8 cellular contexts compared by ENCODE assay signal in the genomic region with DNA sequence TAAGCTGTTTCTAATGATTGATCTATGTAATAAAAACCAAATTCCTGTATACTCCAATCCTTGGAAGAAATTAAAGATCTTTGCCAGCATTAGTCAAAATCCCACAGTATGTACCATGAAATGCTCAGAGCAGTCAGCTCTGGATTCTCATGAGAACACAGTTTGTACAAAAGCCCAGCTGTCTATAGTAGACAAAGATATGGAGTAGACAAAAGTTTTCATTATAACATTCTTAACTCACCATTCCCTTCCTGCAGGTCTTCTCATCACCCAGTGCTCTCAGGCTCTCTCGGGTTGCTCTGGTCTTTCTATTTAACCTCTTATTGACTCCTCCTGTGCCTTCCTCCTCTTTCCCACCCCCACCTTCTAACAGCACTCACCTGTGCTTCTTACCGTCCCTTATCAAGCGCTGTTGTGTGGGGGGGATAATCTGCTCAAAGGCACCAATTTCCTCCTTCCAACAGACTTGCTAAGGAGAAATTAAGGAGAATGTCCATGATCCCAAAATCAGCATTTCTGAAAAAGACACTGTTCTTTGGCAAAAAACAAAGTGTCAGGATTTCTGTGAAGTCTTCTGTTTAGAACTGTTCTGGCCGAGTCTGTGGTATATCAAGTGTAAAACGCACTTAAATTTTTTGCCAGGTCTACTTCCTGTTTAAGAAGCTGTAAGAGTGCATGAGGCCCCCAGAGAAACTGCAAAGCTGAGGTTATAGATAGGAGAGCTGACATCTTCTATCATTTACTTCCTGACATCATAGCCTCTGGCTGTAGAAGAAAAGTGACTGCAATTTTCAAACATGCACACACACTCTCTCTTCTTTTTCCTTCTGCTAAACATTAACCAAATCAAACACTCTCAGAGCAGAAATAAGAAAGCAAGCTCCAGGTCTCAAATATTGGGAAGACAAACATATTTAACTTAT.
A peak's percentile ranks its signal among the peaks of the same experiment; 100 is the strongest.
DNase-seq lines count a peak whose midpoint lies in the region; ATAC-seq, FAIRE-seq and TF ChIP-seq lines count a peak whose summit lies in the region.

No MANE protein-coding gene starts in this region.

- no peak overlapping the region for H2AFZ ChIP-seq in HepG2 (ENCODE audit: low read length)

- H3K4me1 ChIP-seq in HepG2 (ENCODE audit: insufficient read depth, low read length) (peaks cover 16% of the 10 kb centered on the region), ascending aorta (no peaks in the 10 kb centered on the region)

- in situ Hi-C loops in HepG2 (cut with HindIII; ENCODE audit: extremely low pct_ligation_motif_present, low pct_unique_long_range_greater_than_20kb), result no loop called here

- CTCF ChIA-PET in HepG2 (lab: Yijun Ruan, JAX; ENCODE audit: low intra/inter-chr PET ratio, low total read pairs), result no interaction called here

- FAIRE-seq in GM12892 (lab: Jason Lieb, UNC) (peak; percentile 83), HepG2 (lab: Jason Lieb, UNC) (no peak)

- H3K27ac ChIP-seq in HepG2 (ENCODE audit: extremely low read length, insufficient read depth, low read length) (no peak overlapping the region), ascending aorta (no peak overlapping the region)

- TF ChIP-seq EP300 in HepG2 (IDR thresholded peaks at IDR 0.05; ENCODE audit: low read depth in 2 of 2, low read length in 2 of 2), result no peak
- TF ChIP-seq EP300 in HepG2 (CRISPR knock-in tag; IDR thresholded peaks at IDR 0.05; ENCODE audit: borderline replicate concordance), result no peak

- H3K36me3 ChIP-seq in HepG2 (replicated peaks in 1 of 2; ENCODE audit: control insufficient read depth in 1 of 2, insufficient read depth in 2 of 2, low read length in 2 of 2) (no peaks in the 10 kb centered on the region), ascending aorta (no peaks in the 10 kb centered on the region)

- no peak overlapping the region for H3K9ac ChIP-seq in HepG2 (ENCODE audit: insufficient read depth, low read depth, low read length)

- intact Hi-C loops in HepG2 (cut with micrococcal nuclease; ENCODE audit: unreplicated experiment), result no loop called here
- intact Hi-C loops in ascending aorta (cut with DNase I), result no loop called here

- H3K9me3 ChIP-seq in HepG2 (ENCODE audit: low read length) (no peaks in the 10 kb centered on the region), ascending aorta (no peaks in the 10 kb centered on the region)

- TF ChIP-seq CTCF in HepG2 (CRISPR knock-in tag; IDR thresholded peaks at IDR 0.05) (no peak), ascending aorta (IDR thresholded peaks at IDR 0.05) (no peak)

- H3K79me2 ChIP-seq in HepG2 (ENCODE audit: insufficient read depth, low read length), result no peaks in the 10 kb centered on the region

- H3K27me3 ChIP-seq in HepG2 (ENCODE audit: control insufficient read depth in 1 of 2, insufficient read depth in 2 of 2, low read length in 2 of 2) (peaks cover 0 to 28% of the 10 kb centered on the region in 2 experiments), ascending aorta (no peaks in the 10 kb centered on the region)

- peak overlapping the region; percentile 13 for H3K4me2 ChIP-seq in HepG2 (ENCODE audit: low read depth, low read length)

- 20% methylated on average over 5 of the region's 5 CpGs for WGBS in HepG2 (ENCODE audit: low lambda C conversion rate)

- POLR2A ChIA-PET in HepG2 (lab: Yijun Ruan, JAX), result no interaction called here

- ATAC-seq in GM21526 (IDR thresholded peaks at IDR 0.05; ENCODE audit: low FRiP score, unreplicated experiment), result peak; percentile 80
- ATAC-seq in HG03575 (IDR thresholded peaks at IDR 0.05; ENCODE audit: extremely low read depth, insufficient number of reproducible peaks, low FRiP score, unreplicated experiment), result peak; percentile 70
- peak; percentile 75 for ATAC-seq in HepG2
- ATAC-seq in esophagus mucosa, result no peak

- H3K4me3 ChIP-seq in HepG2 (replicated peaks in 1 of 3; ENCODE audit: insufficient read depth in 1 of 3, low read depth in 2 of 3, low read length in 3 of 3), result no peak overlapping the region
- no peak overlapping the region for H3K4me3 ChIP-seq in ascending aorta

- no peak for TF ChIP-seq RAD21 in HepG2 (CRISPR knock-in tag; IDR thresholded peaks at IDR 0.05)

- H4K20me1 ChIP-seq in HepG2 (ENCODE audit: insufficient read depth, low read length), result no peaks in the 10 kb centered on the region

- TF ChIP-seq POLR2A in GM12892 (IDR thresholded peaks at IDR 0.05; ENCODE audit: low read depth, low read length) (peak; percentile 41; the same call in 1 of the 2 replicates), HepG2 (IDR thresholded peaks at IDR 0.05; ENCODE audit: insufficient read depth in 1 of 2, low read depth in 2 of 2, low read length in 2 of 2) (no peak)

- no peak for DNase-seq in GM12892 (ENCODE audit: insufficient read length)
- DNase-seq in HepG2 (ENCODE audit: low spot score), result no peak
- DNase-seq in ascending aorta (ENCODE audit: low spot score in 2 of 2), result no peak
- DNase-seq in T-helper 9 cell, result no peak
- no peak for DNase-seq in iPS-NIHi11 (ENCODE audit: low spot score)

- no TSS peak for BruUV-seq in HepG2 (replicated peaks; lab: Mats Ljungman, UMichigan)

TF ChIP-seq in HepG2, 621 proteins besides CTCF, POLR2A, EP300 and RAD21 (continues in another document):
- TF ChIP-seq NFE2 (CRISPR knock-in tag; IDR thresholded peaks at IDR 0.05), result no peak
- TF ChIP-seq EED (CRISPR knock-in tag; IDR thresholded peaks at IDR 0.05), result no peak
- TF ChIP-seq, protein P1, sequence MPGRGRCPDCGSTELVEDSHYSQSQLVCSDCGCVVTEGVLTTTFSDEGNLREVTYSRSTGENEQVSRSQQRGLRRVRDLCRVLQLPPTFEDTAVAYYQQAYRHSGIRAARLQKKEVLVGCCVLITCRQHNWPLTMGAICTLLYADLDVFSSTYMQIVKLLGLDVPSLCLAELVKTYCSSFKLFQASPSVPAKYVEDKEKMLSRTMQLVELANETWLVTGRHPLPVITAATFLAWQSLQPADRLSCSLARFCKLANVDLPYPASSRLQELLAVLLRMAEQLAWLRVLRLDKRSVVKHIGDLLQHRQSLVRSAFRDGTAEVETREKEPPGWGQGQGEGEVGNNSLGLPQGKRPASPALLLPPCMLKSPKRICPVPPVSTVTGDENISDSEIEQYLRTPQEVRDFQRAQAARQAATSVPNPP (CRISPR knock-in tag; IDR thresholded peaks at IDR 0.05), result no peak
- no peak for TF ChIP-seq CENPX (CRISPR knock-in tag; IDR thresholded peaks at IDR 0.05)
- TF ChIP-seq, protein P2, sequence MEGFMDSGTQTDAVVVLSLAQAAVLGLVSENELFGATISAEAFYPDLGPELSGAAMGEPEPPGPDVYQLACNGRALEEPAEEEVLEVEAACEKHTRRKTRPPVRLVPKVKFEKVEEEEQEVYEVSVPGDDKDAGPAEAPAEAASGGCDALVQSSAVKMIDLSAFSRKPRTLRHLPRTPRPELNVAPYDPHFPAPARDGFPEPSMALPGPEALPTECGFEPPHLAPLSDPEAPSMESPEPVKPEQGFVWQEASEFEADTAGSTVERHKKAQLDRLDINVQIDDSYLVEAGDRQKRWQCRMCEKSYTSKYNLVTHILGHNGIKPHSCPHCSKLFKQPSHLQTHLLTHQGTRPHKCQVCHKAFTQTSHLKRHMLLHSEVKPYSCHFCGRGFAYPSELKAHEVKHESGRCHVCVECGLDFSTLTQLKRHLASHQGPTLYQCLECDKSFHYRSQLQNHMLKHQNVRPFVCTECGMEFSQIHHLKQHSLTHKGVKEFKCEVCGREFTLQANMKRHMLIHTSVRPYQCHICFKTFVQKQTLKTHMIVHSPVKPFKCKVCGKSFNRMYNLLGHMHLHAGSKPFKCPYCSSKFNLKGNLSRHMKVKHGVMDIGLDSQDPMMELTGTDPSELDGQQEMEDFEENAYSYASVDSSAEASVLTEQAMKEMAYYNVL (CRISPR knock-in tag; IDR thresholded peaks at IDR 0.05; ENCODE audit: borderline replicate concordance), result no peak
- TF ChIP-seq ZSCAN21 (CRISPR knock-in tag; IDR thresholded peaks at IDR 0.05; ENCODE audit: borderline replicate concordance), result no peak
- TF ChIP-seq NCOR1 (IDR thresholded peaks at IDR 0.05; ENCODE audit: borderline replicate concordance, low read length), result no peak
- no peak for TF ChIP-seq ZNF577 (CRISPR knock-in tag; IDR thresholded peaks at IDR 0.05; ENCODE audit: borderline replicate concordance, low read depth)
- no peak for TF ChIP-seq ZNF441 (CRISPR knock-in tag; IDR thresholded peaks at IDR 0.05; ENCODE audit: borderline replicate concordance)
- 0 out of 2 replicates have a peak, but pooled peaks have one; percentile 19 for TF ChIP-seq DRAP1 (CRISPR knock-in tag; IDR thresholded peaks at IDR 0.05)
- TF ChIP-seq, protein P3, sequence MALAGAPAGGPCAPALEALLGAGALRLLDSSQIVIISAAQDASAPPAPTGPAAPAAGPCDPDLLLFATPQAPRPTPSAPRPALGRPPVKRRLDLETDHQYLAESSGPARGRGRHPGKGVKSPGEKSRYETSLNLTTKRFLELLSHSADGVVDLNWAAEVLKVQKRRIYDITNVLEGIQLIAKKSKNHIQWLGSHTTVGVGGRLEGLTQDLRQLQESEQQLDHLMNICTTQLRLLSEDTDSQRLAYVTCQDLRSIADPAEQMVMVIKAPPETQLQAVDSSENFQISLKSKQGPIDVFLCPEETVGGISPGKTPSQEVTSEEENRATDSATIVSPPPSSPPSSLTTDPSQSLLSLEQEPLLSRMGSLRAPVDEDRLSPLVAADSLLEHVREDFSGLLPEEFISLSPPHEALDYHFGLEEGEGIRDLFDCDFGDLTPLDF (CRISPR knock-in tag; IDR thresholded peaks at IDR 0.05), result no peak
- no peak for TF ChIP-seq HOXA9 (CRISPR knock-in tag; IDR thresholded peaks at IDR 0.05; ENCODE audit: borderline replicate concordance)
- TF ChIP-seq HOXD1 (CRISPR knock-in tag; IDR thresholded peaks at IDR 0.05), result no peak
- no peak for TF ChIP-seq THAP7 (CRISPR knock-in tag; IDR thresholded peaks at IDR 0.05)
- TF ChIP-seq MBD4 (IDR thresholded peaks at IDR 0.05; ENCODE audit: borderline replicate concordance, low read length), result peak; percentile 59; the same call in 1 of the 2 replicates
- no peak for TF ChIP-seq HCFC1 (IDR thresholded peaks at IDR 0.05; ENCODE audit: low read depth, low read length)
